In the genomic region with DNA sequence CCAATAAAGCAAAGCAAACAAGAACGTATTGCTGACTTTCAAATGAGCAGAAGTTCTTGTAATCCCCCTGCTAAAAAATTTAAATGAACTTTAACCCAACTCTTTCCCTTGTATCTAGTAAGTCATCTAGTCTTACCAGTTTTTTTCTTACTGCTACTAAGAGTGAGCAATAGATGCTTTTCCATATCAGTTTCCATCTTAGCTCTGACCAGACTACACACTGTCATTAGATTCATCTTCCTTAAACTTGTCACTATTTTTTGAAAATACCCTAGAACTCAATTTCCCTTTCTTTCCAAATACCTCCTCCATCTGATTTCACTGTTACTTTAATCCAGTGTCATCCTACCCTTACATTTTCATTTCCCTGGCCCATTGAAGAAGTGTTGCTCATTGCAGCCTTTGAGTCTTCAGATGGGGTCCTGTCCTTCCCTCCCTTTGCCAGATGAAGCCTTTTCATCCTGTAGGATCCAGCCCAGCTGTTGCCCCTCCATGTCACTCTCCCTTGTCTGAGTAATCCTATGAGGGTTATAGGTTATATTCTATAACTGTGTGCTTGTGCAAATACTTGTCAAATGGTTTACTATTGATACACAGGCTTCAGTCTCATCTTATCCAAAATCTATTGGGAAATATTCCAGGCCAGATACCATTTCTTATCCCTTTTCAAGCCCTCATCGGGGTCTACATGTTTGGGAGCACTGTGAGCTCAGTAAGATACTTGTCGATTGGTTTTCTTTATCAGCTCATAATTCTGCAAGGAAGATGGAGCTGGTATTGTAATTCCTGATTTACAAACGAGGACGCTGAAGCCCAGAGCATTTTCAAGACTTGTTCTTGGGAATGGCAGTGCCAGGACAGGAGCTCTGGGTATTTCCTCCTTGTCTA, we compare ENCODE assay signal across 11 cellular contexts. TPM values are rescaled to one million over a fixed set of nuclear protein-coding genes. Genes with fewer than 3 reads are reported as not detected.
DNase-seq lines count a peak whose midpoint lies in the region; ATAC-seq, FAIRE-seq and TF ChIP-seq lines count a peak whose summit lies in the region.
"Had no signal": no experiment of that assay in that cellular context is flagged by ENCODE, and none has a peak within 500 bp of the region (broad histone marks: within the 10 kb centered on the region; RNA-seq: fewer than 3 reads in every experiment).

No MANE protein-coding gene starts in this region.

- CTCF ChIA-PET in HepG2 (lab: Yijun Ruan, JAX; ENCODE audit: low intra/inter-chr PET ratio, low total read pairs) = interaction anchor here (1.3 to 3.7 kb wide), 3 partner anchors 146 to 359 kb away, joined by 4 to 41 read pairs (median 10); no protein-coding TSS in a partner anchor

- peak overlapping the region; percentile 79 for H3K4me2 ChIP-seq in HepG2 (ENCODE audit: low read depth, low read length)
- H3K4me2 ChIP-seq: BLaER1 had no signal

- H3K79me2 ChIP-seq in HepG2 (ENCODE audit: insufficient read depth, low read length) = no peaks in the 10 kb centered on the region

- H4K20me1 ChIP-seq in HepG2 (ENCODE audit: insufficient read depth, low read length) = no peaks in the 10 kb centered on the region
- H4K20me1 ChIP-seq: BLaER1 had no signal

- H2AFZ ChIP-seq in HepG2 (ENCODE audit: low read length) = no peak overlapping the region

- BruUV-seq in HepG2 (replicated peaks; lab: Mats Ljungman, UMichigan) = no TSS peak

- H3K36me3 ChIP-seq in HepG2 (replicated peaks in 1 of 2; ENCODE audit: control insufficient read depth in 1 of 2, insufficient read depth in 2 of 2, low read length in 2 of 2) = no peaks in the 10 kb centered on the region
- no peaks in the 10 kb centered on the region for H3K36me3 ChIP-seq in right lobe of liver
- H3K36me3 ChIP-seq in SJSA1 = no peaks in the 10 kb centered on the region
- H3K36me3 ChIP-seq: BLaER1 had no signal

- intact Hi-C loops in HepG2 (cut with micrococcal nuclease; ENCODE audit: unreplicated experiment) = loop anchor here (1.0 to 2.0 kb wide), 2 partner anchors 71 to 147 kb away; no protein-coding TSS in a partner anchor
- intact Hi-C loops in right lobe of liver (cut with DNase I) = loop anchor here (5.0 kb wide), 1 partner anchor 212 kb away; no protein-coding TSS in a partner anchor

- ATAC-seq in HepG2 = no peak
- no peak for ATAC-seq in right lobe of liver
- ATAC-seq in foreskin keratinocyte = no peak

- TF ChIP-seq EP300 in HepG2 (IDR thresholded peaks at IDR 0.05; ENCODE audit: low read depth in 2 of 2, low read length in 2 of 2) (no peak), HepG2 (CRISPR knock-in tag; IDR thresholded peaks at IDR 0.05; ENCODE audit: borderline replicate concordance) (no peak)

- 0 out of 2 replicates have a peak overlapping the region, but pooled peaks have one; percentile 7 for H3K9ac ChIP-seq in HepG2 (ENCODE audit: insufficient read depth, low read depth, low read length)
- H3K9ac ChIP-seq: BLaER1 had no signal

- no peak overlapping the region for H3K27ac ChIP-seq in HepG2 (ENCODE audit: extremely low read length, insufficient read depth, low read length)
- no peak overlapping the region for H3K27ac ChIP-seq in right lobe of liver
- peak overlapping the region; percentile 87 for H3K27ac ChIP-seq in SJSA1
- H3K27ac ChIP-seq in foreskin keratinocyte = peak overlapping the region; percentile 10
- H3K27ac ChIP-seq: BLaER1 had no signal

- 7% methylated on average over 5 of the region's 5 CpGs for whole genome bisulfite sequencing in HepG2 (ENCODE audit: low lambda C conversion rate)
- WGBS in right lobe of liver (ENCODE audit: insufficient coverage, low coverage, low lambda C conversion rate, missing lambda C conversion rate) = 30% methylated on average over 5 of the region's 5 CpGs

- H3K4me1 ChIP-seq in HepG2 (ENCODE audit: insufficient read depth, low read length) (peaks cover 40% of the 10 kb centered on the region), right lobe of liver (peaks cover 0 to 25% (median 3%) of the 10 kb centered on the region in 4 donors), SJSA1 (replicated peaks) (peaks cover 53% of the 10 kb centered on the region), foreskin keratinocyte (peaks cover 39% of the 10 kb centered on the region)

- TF ChIP-seq RAD21 in HepG2 (CRISPR knock-in tag; IDR thresholded peaks at IDR 0.05) = no peak

- no peak for DNase-seq in HepG2 (ENCODE audit: low spot score)
- no peak for DNase-seq in right lobe of liver
- no peak for DNase-seq in SJSA1 (ENCODE audit: low read depth in 1 of 2, low spot score in 2 of 2)
- no peak for DNase-seq in foreskin keratinocyte
- DNase-seq in NCI-H1417 treated with DMSO at 0.1 percent for 48 hours (lab: John Stamatoyannopoulos, UW) = no peak
- no peak for DNase-seq in NCI-H345 (lab: John Stamatoyannopoulos, UW)
- no peak for DNase-seq in KG1 (lab: John Stamatoyannopoulos, UW)
- no peak for DNase-seq in germinal center (ENCODE audit: low spot score)
- DNase-seq: kidney had no signal

- no peak for TF ChIP-seq POLR2A in HepG2 (IDR thresholded peaks at IDR 0.05; ENCODE audit: insufficient read depth in 1 of 2, low read depth in 2 of 2, low read length in 2 of 2)
- no peak for TF ChIP-seq POLR2A in right lobe of liver (IDR thresholded peaks at IDR 0.05)

- TF ChIP-seq CTCF in HepG2 (CRISPR knock-in tag; IDR thresholded peaks at IDR 0.05) = no peak
- no peak for TF ChIP-seq CTCF in right lobe of liver (IDR thresholded peaks at IDR 0.05)
- TF ChIP-seq CTCF in foreskin keratinocyte (conservative IDR thresholded peaks at IDR 0.05) = no peak

- in situ Hi-C loops in HepG2 (cut with HindIII; ENCODE audit: extremely low pct_ligation_motif_present, low pct_unique_long_range_greater_than_20kb) = loop anchor here (5.0 kb wide), 2 partner anchors 52 to 212 kb away; a partner anchor contains a TSS

- H3K27me3 ChIP-seq in HepG2 (ENCODE audit: control insufficient read depth in 1 of 2, insufficient read depth in 2 of 2, low read length in 2 of 2) (0 out of 5 replicates have a peak, but pooled peaks cover 0 to 10% of the 10 kb centered on the region in 2 experiments), right lobe of liver (no peaks in the 10 kb centered on the region), SJSA1 (replicated peaks) (no peaks in the 10 kb centered on the region), foreskin keratinocyte (no peaks in the 10 kb centered on the region)
- H3K27me3 ChIP-seq: body of pancreas had no signal

- POLR2A ChIA-PET in HepG2 (lab: Yijun Ruan, JAX) = interaction anchor here (0.9 kb wide), 1 partner anchor 29 kb away, joined by 3 read pairs; no protein-coding TSS in a partner anchor

- FAIRE-seq in HepG2 (lab: Jason Lieb, UNC) = no peak

- H3K9me3 ChIP-seq in HepG2 (ENCODE audit: low read length) (no peaks in the 10 kb centered on the region), right lobe of liver (no peaks in the 10 kb centered on the region), SJSA1 (replicated peaks) (no peaks in the 10 kb centered on the region)
- H3K9me3 ChIP-seq: BLaER1, body of pancreas had no signal

- H3K4me3 ChIP-seq in HepG2 (replicated peaks in 1 of 3; ENCODE audit: insufficient read depth in 1 of 3, low read depth in 2 of 3, low read length in 3 of 3) = no peak overlapping the region; a peak in 1 of 6 replicates
- H3K4me3 ChIP-seq in right lobe of liver = no peak overlapping the region
- no peak overlapping the region for H3K4me3 ChIP-seq in SJSA1
- H3K4me3 ChIP-seq: BLaER1, body of pancreas had no signal

TF ChIP-seq in HepG2, 621 proteins besides CTCF, POLR2A, EP300 and RAD21:
- TF ChIP-seq SYNCRIP (IDR thresholded peaks at IDR 0.05; ENCODE audit: insufficient read depth, low read depth, low read length) = no peak
- TF ChIP-seq, protein P1, sequence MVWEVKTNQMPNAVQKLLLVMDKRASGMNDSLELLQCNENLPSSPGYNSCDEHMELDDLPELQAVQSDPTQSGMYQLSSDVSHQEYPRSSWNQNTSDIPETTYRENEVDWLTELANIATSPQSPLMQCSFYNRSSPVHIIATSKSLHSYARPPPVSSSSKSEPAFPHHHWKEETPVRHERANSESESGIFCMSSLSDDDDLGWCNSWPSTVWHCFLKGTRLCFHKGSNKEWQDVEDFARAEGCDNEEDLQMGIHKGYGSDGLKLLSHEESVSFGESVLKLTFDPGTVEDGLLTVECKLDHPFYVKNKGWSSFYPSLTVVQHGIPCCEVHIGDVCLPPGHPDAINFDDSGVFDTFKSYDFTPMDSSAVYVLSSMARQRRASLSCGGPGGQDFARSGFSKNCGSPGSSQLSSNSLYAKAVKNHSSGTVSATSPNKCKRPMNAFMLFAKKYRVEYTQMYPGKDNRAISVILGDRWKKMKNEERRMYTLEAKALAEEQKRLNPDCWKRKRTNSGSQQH (CRISPR knock-in tag; IDR thresholded peaks at IDR 0.05; ENCODE audit: low read depth) = 0 out of 2 replicates have a peak, but pooled peaks have one; percentile 2

RNA-seq across cellular contexts. Expression of a gene that starts 51.5 kb away (rescaled TPM):
- total RNA-seq in HepG2 (2016; rRNA removed; fragmentation: Illumina TruSeq; extraction: Trizol) = 123 and 190 TPM in 2 replicates
- 12.8 and 13.0 TPM in 2 replicates for total RNA-seq in HepG2 (2016; cell fraction: cytosol; rRNA removed; fragmentation: Illumina TruSeq; extraction: Trizol; ENCODE audit: low read depth)
- total RNA-seq in HepG2 (2016; cell fraction: insoluble cytoplasmic fraction; rRNA removed; fragmentation: Illumina TruSeq; extraction: Trizol) = 125 and 196 TPM in 2 replicates
- 42.7 and 46.7 TPM in 2 replicates for total RNA-seq in HepG2 (2016; cell fraction: membrane; rRNA removed; fragmentation: Illumina TruSeq; extraction: Trizol)
- 196 and 214 TPM in 2 replicates for total RNA-seq in HepG2 (2016; cell fraction: nucleus; rRNA removed; fragmentation: Illumina TruSeq; extraction: Trizol)
- 182 and 204 TPM in 2 replicates for polyA plus RNA-seq in HepG2 (2011; rRNA removed)
- 96.4 and 188 TPM in 2 replicates for polyA plus RNA-seq in HepG2 (2011; cell fraction: cytosol; rRNA removed)
- 38.6 and 61.3 TPM in 2 replicates for polyA plus RNA-seq in HepG2 (2011; cell fraction: nucleus; rRNA removed)
- 233 and 276 TPM in 2 replicates for polyA plus RNA-seq in HepG2 (2012)
- polyA plus RNA-seq in HepG2 (2016; cell fraction: cytosol; fragmentation: Illumina TruSeq; extraction: Trizol; ENCODE audit: low read depth) = 7.7 and 7.8 TPM in 2 replicates
- polyA plus RNA-seq in HepG2 (2016; cell fraction: insoluble cytoplasmic fraction; fragmentation: Illumina TruSeq; extraction: Trizol; ENCODE audit: low read depth) = 97.9 and 104 TPM in 2 replicates
- polyA plus RNA-seq in HepG2 (2016; cell fraction: membrane; fragmentation: Illumina TruSeq; extraction: Trizol; ENCODE audit: low read depth) = 21.6 and 25.4 TPM in 2 replicates
- polyA plus RNA-seq in HepG2 (2016; cell fraction: nucleus; fragmentation: Illumina TruSeq; extraction: Trizol; ENCODE audit: insufficient read depth, low read depth) = 187 and 204 TPM in 2 replicates
- 148 and 185 TPM in 2 replicates for polyA minus RNA-seq in HepG2 (2011; rRNA and poly(A)+ RNA removed; ENCODE audit: low replicate concordance)
- 165 and 204 TPM in 2 replicates for polyA minus RNA-seq in HepG2 (2011; cell fraction: cytosol; rRNA and poly(A)+ RNA removed)
- 170 and 220 TPM in 2 replicates for polyA minus RNA-seq in HepG2 (2011; cell fraction: nucleus; rRNA and poly(A)+ RNA removed)
- total RNA-seq in right lobe of liver = 100 to 1,000 TPM; 120 to 301 (median 239) TPM
- 1,448 and 1,992 TPM in 2 replicates for total RNA-seq in SJSA1 (2014; rRNA removed; shearing (Covaris generic))
- 897 and 1,100 TPM in 2 replicates for total RNA-seq in foreskin keratinocyte
- 321 and 351 TPM in 2 replicates for polyA plus RNA-seq in foreskin keratinocyte

Comparison
In these comparisons a context has a peak if more than half of its experiments do, and no peak if none do; other contexts are left out.
1. H3K27ac ChIP-seq: peak in SJSA1 (single experiment) and foreskin keratinocyte (single experiment); none in HepG2 (single experiment) and right lobe of liver (0 of 3).